In genomic region chr4:22356996-22357596, GRCh38 we compare ENCODE assay signal across 10 cellular contexts.
A peak's percentile ranks its signal among the peaks of the same experiment; 100 is the strongest.
DNase-seq lines count a peak whose midpoint lies in the region; ATAC-seq and TF ChIP-seq lines count a peak whose summit lies in the region.
"Had no signal": no experiment of that assay in that cellular context is flagged by ENCODE, and none has a peak within 500 bp of the region (broad histone marks: within the 10 kb centered on the region; RNA-seq: fewer than 3 reads in every experiment).

No MANE protein-coding gene starts in this region.

- no peak overlapping the region for H3K27ac ChIP-seq in adrenal gland
- H3K27ac ChIP-seq: BLaER1 treated with 17β-estradiol and CSF1 and Interleukin-3, amounts not matched to agents 10 nM and 100 nM; SK-N-MC had no signal

- no peaks in the 10 kb centered on the region for H3K4me1 ChIP-seq in adrenal gland (replicated peaks in 1 of 2)
- H3K4me1 ChIP-seq: BLaER1 treated with 17β-estradiol and CSF1 and Interleukin-3, amounts not matched to agents 10 nM and 100 nM had no signal

- TF ChIP-seq POLR2A in NB4 (IDR thresholded peaks at IDR 0.05; ENCODE audit: extremely low read depth, insufficient read length), result no peak
- TF ChIP-seq POLR2A in adrenal gland (IDR thresholded peaks at IDR 0.05), result no peak

- H3K27me3 ChIP-seq in adrenal gland, result no peaks in the 10 kb centered on the region
- H3K27me3 ChIP-seq: BLaER1 treated with 17β-estradiol and CSF1 and Interleukin-3, amounts not matched to agents 10 nM and 100 nM had no signal

- DNase-seq in NCI-H510A treated with DMSO at 0.1 percent for 48 hours (lab: John Stamatoyannopoulos, UW) (peak; percentile 13), NCI-H510A (lab: John Stamatoyannopoulos, UW) (no peak), NB4 (ENCODE audit: low read depth) (peak; percentile 62), amniotic epithelial cell (ENCODE audit: low read depth) (peak; percentile 25), myocyte (ENCODE audit: low read depth) (peak; percentile 46), adrenal gland (no peak)

- TF ChIP-seq CTCF in NB4 (IDR thresholded peaks at IDR 0.05; ENCODE audit: low read depth, low read length) (peak; percentile 43), adrenal gland (IDR thresholded peaks at IDR 0.05) (no peak)

- H3K9me3 ChIP-seq in adrenal gland (replicated peaks in 1 of 3), result no peaks in the 10 kb centered on the region

- H3K4me3 ChIP-seq in NB4 (ENCODE audit: low read depth, low read length), result no peak overlapping the region
- H3K4me3 ChIP-seq in adrenal gland, result no peak overlapping the region
- H3K4me3 ChIP-seq: BLaER1 treated with 17β-estradiol and CSF1 and Interleukin-3, amounts not matched to agents 10 nM and 100 nM; SK-N-MC had no signal

- H3K36me3 ChIP-seq in adrenal gland (replicated peaks in 1 of 2), result no peaks in the 10 kb centered on the region
- H3K36me3 ChIP-seq: BLaER1 treated with 17β-estradiol and CSF1 and Interleukin-3, amounts not matched to agents 10 nM and 100 nM had no signal

- ATAC-seq in HG03378 (IDR thresholded peaks at IDR 0.05; ENCODE audit: unreplicated experiment) (no peak), GM18867 (IDR thresholded peaks at IDR 0.05; ENCODE audit: unreplicated experiment) (no peak)

- intact Hi-C loops in adrenal gland (cut with DNase I), result no loop called here

- WGBS in adrenal gland, 4 donors, result 47 to 66% (median 62%) methylated on average over 4 to 5 of the region's 5 CpGs

Comparison
In these comparisons a context has a peak if more than half of its experiments do, and no peak if none do; other contexts are left out.
1. DNase-seq: peak in NCI-H510A treated with DMSO at 0.1 percent for 48 hours (single experiment), NB4 (single experiment), amniotic epithelial cell (single experiment) and myocyte (single experiment); none in NCI-H510A (single experiment) and adrenal gland (0 of 7).